In genomic region chr16:2237076-2237551, GRCh38 we compare ENCODE assay signal across 11 cellular contexts. TPM values are rescaled to one million over a fixed set of nuclear protein-coding genes. Genes with fewer than 3 reads are reported as not detected.
DNase-seq lines count a peak whose midpoint lies in the region; ATAC-seq, FAIRE-seq and TF ChIP-seq lines count a peak whose summit lies in the region.
"Had no signal": no experiment of that assay in that cellular context is flagged by ENCODE, and none has a peak within 500 bp of the region (broad histone marks: within the 10 kb centered on the region; RNA-seq: fewer than 3 reads in every experiment).

No MANE protein-coding gene starts in this region.

- no peaks in the 10 kb centered on the region for H3K4me1 ChIP-seq in mesendoderm (ENCODE audit: control insufficient read depth, low read depth, low read length)
- H3K4me1 ChIP-seq in CD8-positive, alpha-beta memory T cell (ENCODE audit: insufficient read depth, low read length), result no peaks in the 10 kb centered on the region

- WGBS in mesendoderm (ENCODE audit: extremely low coverage, insufficient coverage, low lambda C conversion rate), result no CpG with 5 or more reads among the region's 49 CpGs

- H3K4me2 ChIP-seq in mesendoderm (ENCODE audit: low read length), result no peak overlapping the region

- H3K4ac ChIP-seq in mesendoderm (ENCODE audit: low read depth, low read length), result no peak overlapping the region

- no peak overlapping the region for H3K27ac ChIP-seq in mesendoderm (ENCODE audit: low read depth, low read length)
- H3K27ac ChIP-seq in CD8-positive, alpha-beta memory T cell (ENCODE audit: low read depth, low read length), result no peak overlapping the region

- H4K5ac ChIP-seq in mesendoderm (ENCODE audit: low read length), result no peak overlapping the region

- peaks cover 0 to 28% (median 0%) of the 10 kb centered on the region in 3 donors for H3K36me3 Mint-ChIP-seq in CD8-positive, alpha-beta memory T cell

- ATAC-seq in GM21526 (IDR thresholded peaks at IDR 0.05; ENCODE audit: low FRiP score, unreplicated experiment), result no peak

- FAIRE-seq in GM12892 (lab: Jason Lieb, UNC), result no peak
- FAIRE-seq: islet of Langerhans had no signal

- H3K56ac ChIP-seq in mesendoderm (ENCODE audit: low read length), result peak overlapping the region; percentile 25

- H3K79me2 ChIP-seq in mesendoderm (ENCODE audit: control insufficient read depth, insufficient read depth, low read length), result no peaks in the 10 kb centered on the region

- H3K27me3 Mint-ChIP-seq in CD8-positive, alpha-beta memory T cell, result no peaks in the 10 kb centered on the region

- no peaks in the 10 kb centered on the region for H3K36me3 ChIP-seq in mesendoderm (ENCODE audit: control insufficient read depth, insufficient read depth, low read length)
- no peaks in the 10 kb centered on the region for H3K36me3 ChIP-seq in CD8-positive, alpha-beta memory T cell (ENCODE audit: insufficient read depth, low read length)

- H3K27me3 ChIP-seq in mesendoderm (ENCODE audit: insufficient read depth, low read length, poor library complexity), result peaks cover 3% of the 10 kb centered on the region
- no peaks in the 10 kb centered on the region for H3K27me3 ChIP-seq in CD8-positive, alpha-beta memory T cell (ENCODE audit: insufficient read depth, low read length, poor library complexity, severe bottlenecking)

- no peak overlapping the region for H2AK5ac ChIP-seq in mesendoderm (ENCODE audit: low read length)

- H3K9ac ChIP-seq in mesendoderm (ENCODE audit: low read length), result no peak overlapping the region

- no peak overlapping the region for H2BK120ac ChIP-seq in mesendoderm (ENCODE audit: low read depth, low read length)

- CTCF ChIA-PET in CD8-positive, alpha-beta memory T cell (lab: Charles Lee), result no interaction called here

- no peak overlapping the region for H3K18ac ChIP-seq in mesendoderm (ENCODE audit: low read length)

- no peak overlapping the region for H2BK15ac ChIP-seq in mesendoderm (replicated peaks; ENCODE audit: low read depth)

- H3K9me3 ChIP-seq in CD8-positive, alpha-beta memory T cell (ENCODE audit: low read length), result no peaks in the 10 kb centered on the region

- DNase-seq in GM12892 (ENCODE audit: insufficient read length) (peak; percentile 31), choroid plexus epithelial cell (ENCODE audit: low read depth) (no peak), mesendoderm (no peak), NCI-H1417 treated with DMSO at 0.1 percent for 48 hours (lab: John Stamatoyannopoulos, UW) (no peak)
- no peak for DNase-seq in CD8-positive, alpha-beta memory T cell
- DNase-seq: NCI-H2029; occipital lobe; stimulated activated CD4-positive, alpha-beta T cell treated with anti-CD3 and anti-CD28 coated beads, Interleukin-2, amount 100 ng/mL, for 24 hours had no signal

- H3K4me1 Mint-ChIP-seq in CD8-positive, alpha-beta memory T cell, result peaks cover 0 to 3% (median 0%) of the 10 kb centered on the region in 3 donors

- no peak overlapping the region for H3K27ac Mint-ChIP-seq in CD8-positive, alpha-beta memory T cell
- H3K27ac Mint-ChIP-seq: stimulated activated naive CD8-positive, alpha-beta T cell treated with anti-CD3 and anti-CD28 coated beads, Interleukin-15, Interleukin-2, amounts not matched to agents 100 ng/mL and 50 ng/mL, for 24 hours had no signal

- peak overlapping the region; percentile 26 for H3K4me3 ChIP-seq in choroid plexus epithelial cell (ENCODE audit: low read depth, low read length)
- no peak overlapping the region for H3K4me3 ChIP-seq in mesendoderm (ENCODE audit: low read length)
- H3K4me3 ChIP-seq in CD8-positive, alpha-beta memory T cell (ENCODE audit: low read length), result no peak overlapping the region

- no peak overlapping the region for H3K23ac ChIP-seq in mesendoderm (ENCODE audit: low read length)

- TF ChIP-seq POLR2A in GM12892 (IDR thresholded peaks at IDR 0.05; ENCODE audit: low read depth, low read length), result no peak

- H2BK5ac ChIP-seq in mesendoderm (ENCODE audit: low read length), result no peak overlapping the region

- H4K8ac ChIP-seq in mesendoderm (ENCODE audit: low read depth, low read length), result no peak overlapping the region

- H3K9me3 Mint-ChIP-seq in CD8-positive, alpha-beta memory T cell, result no peaks in the 10 kb centered on the region
- H3K9me3 Mint-ChIP-seq: stimulated activated naive CD8-positive, alpha-beta T cell treated with anti-CD3 and anti-CD28 coated beads, Interleukin-15, Interleukin-2, amounts not matched to agents 100 ng/mL and 50 ng/mL, for 24 hours had no signal

- H3K79me1 ChIP-seq in mesendoderm (ENCODE audit: low read length), result no peaks in the 10 kb centered on the region

- POLR2A ChIA-PET in CD8-positive, alpha-beta memory T cell (lab: Charles Lee), result no interaction called here

- no peak for TF ChIP-seq CTCF in choroid plexus epithelial cell (conservative IDR thresholded peaks at IDR 0.05; ENCODE audit: low read depth, low read length)

- no peak overlapping the region for H3K4me3 Mint-ChIP-seq in CD8-positive, alpha-beta memory T cell
- H3K4me3 Mint-ChIP-seq: stimulated activated naive CD8-positive, alpha-beta T cell treated with anti-CD3 and anti-CD28 coated beads, Interleukin-15, Interleukin-2, amounts not matched to agents 100 ng/mL and 50 ng/mL, for 24 hours had no signal

RNA-seq across cellular contexts. Expression of gene DNASE1L2, which starts 0.9 kb away (rescaled TPM):
- 0.51 TPM for polyA plus RNA-seq in GM12892 (2012; ENCODE audit: missing spikeins)
- 0.13 TPM for polyA plus RNA-seq in mesendoderm (2013, experiment 1 of 2)
- polyA plus RNA-seq in mesendoderm (2013, experiment 2 of 2), result 0.06 TPM
- total RNA-seq in CD8-positive, alpha-beta memory T cell, result 1 to 10 TPM; 1.4 to 1.5 TPM
- polyA plus RNA-seq in CD8-positive, alpha-beta memory T cell, result not detected

RNA-seq across cellular contexts. Expression of gene E4F1, which starts 13.7 kb away (rescaled TPM):
- 4.2 TPM for polyA plus RNA-seq in GM12892 (2012; ENCODE audit: missing spikeins)
- 11.7 TPM for polyA plus RNA-seq in mesendoderm (2013, experiment 1 of 2)
- polyA plus RNA-seq in mesendoderm (2013, experiment 2 of 2), result 12.2 TPM
- total RNA-seq in CD8-positive, alpha-beta memory T cell, result 10 to 100 TPM; 28.9 to 29.8 TPM
- 16.5 TPM for polyA plus RNA-seq in CD8-positive, alpha-beta memory T cell

RNA-seq across cellular contexts. Expression of gene ECI1, which starts 14.3 kb away (rescaled TPM):
- polyA plus RNA-seq in GM12892 (2012; ENCODE audit: missing spikeins), result 13.5 TPM
- 32.2 TPM for polyA plus RNA-seq in mesendoderm (2013, experiment 1 of 2)
- polyA plus RNA-seq in mesendoderm (2013, experiment 2 of 2), result 31.2 TPM
- total RNA-seq in CD8-positive, alpha-beta memory T cell, result 10 to 100 TPM; 30.3 to 33.1 TPM
- 45.9 TPM for polyA plus RNA-seq in CD8-positive, alpha-beta memory T cell

RNA-seq across cellular contexts. Expression of gene PGP, which starts 22.5 kb away (rescaled TPM):
- polyA plus RNA-seq in GM12892 (2012; ENCODE audit: missing spikeins), result 7.5 TPM
- polyA plus RNA-seq in mesendoderm (2013, experiment 1 of 2), result 32.9 TPM
- polyA plus RNA-seq in mesendoderm (2013, experiment 2 of 2), result 32.1 TPM
- total RNA-seq in CD8-positive, alpha-beta memory T cell, result 10 to 100 TPM; 27.3 to 30.9 TPM
- 14.7 TPM for polyA plus RNA-seq in CD8-positive, alpha-beta memory T cell

RNA-seq across cellular contexts. Expression of gene BRICD5, which starts 26.5 kb away (rescaled TPM):
- polyA plus RNA-seq in GM12892 (2012; ENCODE audit: missing spikeins), result 1.0 TPM
- 1.5 TPM for polyA plus RNA-seq in mesendoderm (2013, experiment 1 of 2)
- 1.9 TPM for polyA plus RNA-seq in mesendoderm (2013, experiment 2 of 2)
- 10 to 100 TPM in 1 of 2 experiments, 1 to 10 TPM in 1; 8.4 to 10.9 TPM for total RNA-seq in CD8-positive, alpha-beta memory T cell
- 0.14 TPM for polyA plus RNA-seq in CD8-positive, alpha-beta memory T cell
